ENCODE assay signal across 8 cellular contexts in genomic region chr12:108826115-108826806, GRCh38.
DNase-seq lines count a peak whose midpoint lies in the region; ATAC-seq and TF ChIP-seq lines count a peak whose summit lies in the region.

No MANE protein-coding gene starts in this region.

- no peaks in the 10 kb centered on the region for H3K27me3 ChIP-seq in neuron (ENCODE audit: insufficient read depth, low read length)

- ATAC-seq in SK-N-SH treated with all-trans-retinoic acid at 6 μM for 48 hours = peak; percentile 75
- no peak for ATAC-seq in GM21737 (IDR thresholded peaks at IDR 0.05; ENCODE audit: unreplicated experiment)

- peaks cover 5% of the 10 kb centered on the region for H3K9me3 ChIP-seq in neuron (ENCODE audit: low read length)

- H3K4me1 ChIP-seq in neuron (ENCODE audit: insufficient read depth, low read length) = peaks cover 25% of the 10 kb centered on the region

- DNase-seq in DMS79 treated with DMSO at 0.1 percent for 48 hours (lab: John Stamatoyannopoulos, UW) (peak; percentile 25), DMS79 (lab: John Stamatoyannopoulos, UW) (no peak), fibroblast of gingiva (ENCODE audit: low read depth) (peak; percentile 95), DMS114 treated with DMSO at 0.1 percent for 48 hours (lab: John Stamatoyannopoulos, UW; ENCODE audit: unreplicated experiment) (no peak)
- DNase-seq in stimulated activated CD4-positive, alpha-beta T cell treated with anti-CD3 and anti-CD28 coated beads, Interleukin-4, amount 100 ng/mL, for 24 hours = no peak

- peak overlapping the region; percentile 26 for H3K4me3 ChIP-seq in neuron (ENCODE audit: low read length)

- H2AFZ ChIP-seq in neuron (ENCODE audit: low read depth, low read length) = no peak overlapping the region

- H3K36me3 ChIP-seq in neuron (ENCODE audit: insufficient read depth, low read length) = peaks cover 27% of the 10 kb centered on the region

TF ChIP-seq in SK-N-SH treated with all-trans-retinoic acid at 6 μM for 48 hours, 23 proteins besides CTCF, POLR2A, EP300 and RAD21:
- TF ChIP-seq ZNF8 (CRISPR knock-in tag; IDR thresholded peaks at IDR 0.05) (no peak), CSDC2 (CRISPR knock-in tag; IDR thresholded peaks at IDR 0.05) (peak; percentile 70; the same call in 1 of the 2 replicates), GLIS3 (CRISPR knock-in tag; IDR thresholded peaks at IDR 0.05) (peak; percentile 60; the same call in 1 of the 2 replicates), BACH2 (CRISPR knock-in tag; IDR thresholded peaks at IDR 0.05; ENCODE audit: borderline replicate concordance) (no peak), PPARA (CRISPR knock-in tag; IDR thresholded peaks at IDR 0.05; ENCODE audit: borderline replicate concordance) (peak; percentile 55; the same call in 1 of the 2 replicates), TSHZ2 (CRISPR knock-in tag; IDR thresholded peaks at IDR 0.05) (peak; percentile 87; the same call in 1 of the 2 replicates), ARNTL (CRISPR knock-in tag; IDR thresholded peaks at IDR 0.05; ENCODE audit: borderline replicate concordance, low read depth) (no peak), ZFP3 (CRISPR knock-in tag; IDR thresholded peaks at IDR 0.05) (peak; percentile 42; the same call in 1 of the 2 replicates), ESRRG (CRISPR knock-in tag; IDR thresholded peaks at IDR 0.05) (peak; percentile 16; the same call in 1 of the 2 replicates), CREB5 (CRISPR knock-in tag; IDR thresholded peaks at IDR 0.05; ENCODE audit: low read depth) (no peak), TCF4 (CRISPR knock-in tag; IDR thresholded peaks at IDR 0.05; ENCODE audit: borderline replicate concordance) (peak; percentile 74), SNAI2 (CRISPR knock-in tag; IDR thresholded peaks at IDR 0.05) (peak; percentile 42; the same call in 1 of the 2 replicates)

Comparison
In these comparisons a context has a peak if more than half of its experiments do, and no peak if none do; other contexts are left out.
1. DNase-seq: peak in DMS79 treated with DMSO at 0.1 percent for 48 hours (single experiment) and fibroblast of gingiva (single experiment); none in DMS79 (single experiment), stimulated activated CD4-positive, alpha-beta T cell treated with anti-CD3 and anti-CD28 coated beads, Interleukin-4, amount 100 ng/mL, for 24 hours (single experiment) and DMS114 treated with DMSO at 0.1 percent for 48 hours (single experiment).